ENCODE assay signal across 16 cellular contexts in genomic region chr1:206518206-206518605, GRCh38. TPM values are rescaled to one million over a fixed set of nuclear protein-coding genes. Genes with fewer than 3 reads are reported as not detected.
DNase-seq lines count a peak whose midpoint lies in the region; ATAC-seq, FAIRE-seq and TF ChIP-seq lines count a peak whose summit lies in the region.
"Had no signal": no experiment of that assay in that cellular context is flagged by ENCODE, and none has a peak within 500 bp of the region (broad histone marks: within the 10 kb centered on the region; RNA-seq: fewer than 3 reads in every experiment).

No MANE protein-coding gene starts in this region.

- no peak overlapping the region for H3K27ac Mint-ChIP-seq in CD8-positive, alpha-beta T cell
- H3K27ac Mint-ChIP-seq: HFFc6 had no signal

- no peak overlapping the region for H2AFZ ChIP-seq in HepG2 (ENCODE audit: low read length)

- no peak for TF ChIP-seq RAD21 in HepG2 (CRISPR knock-in tag; IDR thresholded peaks at IDR 0.05)

- no peak for TF ChIP-seq POLR2A in HepG2 (IDR thresholded peaks at IDR 0.05; ENCODE audit: insufficient read depth in 1 of 2, low read depth in 2 of 2, low read length in 2 of 2)

- H3K4me1 ChIP-seq in cardiac muscle cell (ENCODE audit: low read depth) (peaks cover 68% of the 10 kb centered on the region), right atrium auricular region (peaks cover 0 to 15% of the 10 kb centered on the region in 2 donors), HepG2 (ENCODE audit: insufficient read depth, low read length) (peaks cover 36% of the 10 kb centered on the region), aorta (ENCODE audit: control insufficient read depth in 1 of 2, insufficient read depth in 2 of 2, low read length in 2 of 2) (no peaks in the 10 kb centered on the region)
- H3K4me1 ChIP-seq in CD8-positive, alpha-beta T cell (ENCODE audit: insufficient read depth, low read length): no peaks in the 10 kb centered on the region

- H3K27me3 ChIP-seq in cardiac muscle cell (no peaks in the 10 kb centered on the region), right atrium auricular region (no peaks in the 10 kb centered on the region), HepG2 (ENCODE audit: control insufficient read depth in 1 of 2, insufficient read depth in 2 of 2, low read length in 2 of 2) (peaks cover 0 to 1% of the 10 kb centered on the region in 2 experiments; a peak in 1 of 5 replicates), aorta (ENCODE audit: control insufficient read depth in 1 of 2, insufficient read depth in 2 of 2, low read length in 1 of 2) (no peaks in the 10 kb centered on the region)
- no peaks in the 10 kb centered on the region for H3K27me3 ChIP-seq in CD8-positive, alpha-beta T cell (ENCODE audit: insufficient read depth, low read length)

- no peak overlapping the region for H3K4me3 ChIP-seq in cardiac muscle cell
- no peak overlapping the region for H3K4me3 ChIP-seq in right atrium auricular region
- H3K4me3 ChIP-seq in HepG2 (replicated peaks in 1 of 3; ENCODE audit: insufficient read depth in 1 of 3, low read depth in 2 of 3, low read length in 3 of 3): no peak overlapping the region
- no peak overlapping the region for H3K4me3 ChIP-seq in aorta (ENCODE audit: low read length in 2 of 2)
- no peak overlapping the region for H3K4me3 ChIP-seq in CD8-positive, alpha-beta T cell (ENCODE audit: low read depth, low read length)
- H3K4me3 ChIP-seq: GM12878 had no signal

- H3K79me2 ChIP-seq in HepG2 (ENCODE audit: insufficient read depth, low read length): no peaks in the 10 kb centered on the region

- TF ChIP-seq EP300 in HepG2 (IDR thresholded peaks at IDR 0.05; ENCODE audit: low read depth in 2 of 2, low read length in 2 of 2): no peak
- TF ChIP-seq EP300 in HepG2 (CRISPR knock-in tag; IDR thresholded peaks at IDR 0.05; ENCODE audit: borderline replicate concordance): no peak

- CTCF ChIA-PET in HepG2 (lab: Yijun Ruan, JAX; ENCODE audit: low intra/inter-chr PET ratio, low total read pairs): no interaction called here
- CTCF ChIA-PET in CD8-positive, alpha-beta T cell (lab: Charles Lee): interaction anchor here (0.8 to 1.6 kb wide), 4 partner anchors 12 to 56 kb away, joined by 3 to 5 read pairs (median 4); no protein-coding TSS in a partner anchor

- H4K20me1 ChIP-seq in HepG2 (ENCODE audit: insufficient read depth, low read length): no peaks in the 10 kb centered on the region

- H3K27ac ChIP-seq in cardiac muscle cell (peak overlapping the region; percentile 85), right atrium auricular region (no peak overlapping the region), HepG2 (ENCODE audit: extremely low read length, insufficient read depth, low read length) (no peak overlapping the region), aorta (ENCODE audit: low read depth in 1 of 2, low read length in 2 of 2) (no peak overlapping the region)
- H3K27ac ChIP-seq in CD8-positive, alpha-beta T cell (ENCODE audit: low read depth, low read length): no peak overlapping the region
- H3K27ac ChIP-seq: 22Rv1, HL-60 had no signal

- no peak overlapping the region for H3K4me3 Mint-ChIP-seq in CD8-positive, alpha-beta T cell
- H3K4me3 Mint-ChIP-seq: HFFc6 had no signal

- ATAC-seq in HepG2 (peak; percentile 39), aorta (ENCODE audit: low FRiP score) (no peak)
- no peak for ATAC-seq in CD8-positive, alpha-beta T cell
- ATAC-seq: GM12878 had no signal

- H3K36me3 ChIP-seq in cardiac muscle cell (no peaks in the 10 kb centered on the region), right atrium auricular region (no peaks in the 10 kb centered on the region), HepG2 (replicated peaks in 1 of 2; ENCODE audit: control insufficient read depth in 1 of 2, insufficient read depth in 2 of 2, low read length in 2 of 2) (no peaks in the 10 kb centered on the region), aorta (ENCODE audit: control insufficient read depth in 1 of 2, insufficient read depth in 2 of 2, low read length in 1 of 2) (no peaks in the 10 kb centered on the region)
- H3K36me3 ChIP-seq in CD8-positive, alpha-beta T cell (ENCODE audit: insufficient read depth, low read length): no peaks in the 10 kb centered on the region

- DNase-seq in cardiac muscle cell (ENCODE audit: low read depth in 1 of 2, low spot score in 1 of 2) (no peak), right atrium auricular region (ENCODE audit: low spot score) (no peak), HepG2 (ENCODE audit: low spot score) (no peak), posterior vena cava (ENCODE audit: low spot score) (peak; percentile 41), aorta (peak; percentile 22 to 52), DMS114 treated with DMSO at 0.1 percent for 48 hours (lab: John Stamatoyannopoulos, UW; ENCODE audit: unreplicated experiment) (no peak)
- no peak for DNase-seq in activated CD4-positive, alpha-beta T cell treated with anti-CD3 and anti-CD28 coated beads for 4 hours
- DNase-seq in CD8-positive, alpha-beta T cell: no peak
- DNase-seq: GOT3, HCEC 1CT, HFFc6 had no signal

- H3K27me3 Mint-ChIP-seq in CD8-positive, alpha-beta T cell (ENCODE audit: low read depth): peaks cover 2% of the 10 kb centered on the region

- intact Hi-C loops in HepG2 (cut with micrococcal nuclease; ENCODE audit: unreplicated experiment): no loop called here
- intact Hi-C loops in posterior vena cava (cut with DNase I): loop anchor here in 1 of 2 donors (5.0 kb wide), 1 partner anchor 1594 kb away; no protein-coding TSS in a partner anchor
- intact Hi-C loops in aorta (cut with DNase I): no loop called here
- intact Hi-C loops in CD8-positive, alpha-beta T cell (cut with DNase I, micrococcal nuclease): no loop called here

- H3K9me3 Mint-ChIP-seq in CD8-positive, alpha-beta T cell: no peaks in the 10 kb centered on the region
- H3K9me3 Mint-ChIP-seq: CD14-positive monocyte, HFFc6 had no signal

- no peak overlapping the region for H3K9ac ChIP-seq in HepG2 (ENCODE audit: insufficient read depth, low read depth, low read length)

- in situ Hi-C loops in HepG2 (cut with HindIII; ENCODE audit: extremely low pct_ligation_motif_present, low pct_unique_long_range_greater_than_20kb): no loop called here

- POLR2A ChIA-PET in HepG2 (lab: Yijun Ruan, JAX): no interaction called here
- POLR2A ChIA-PET in CD8-positive, alpha-beta T cell (lab: Charles Lee): no interaction called here

- FAIRE-seq in HepG2 (lab: Jason Lieb, UNC): no peak
- FAIRE-seq: GM12878, GM18507 had no signal

- TF ChIP-seq CTCF in cardiac muscle cell (IDR thresholded peaks at IDR 0.05; ENCODE audit: low read depth, low read length): no peak
- no peak for TF ChIP-seq CTCF in right atrium auricular region (IDR thresholded peaks at IDR 0.05)
- no peak for TF ChIP-seq CTCF in HepG2 (CRISPR knock-in tag; IDR thresholded peaks at IDR 0.05)
- no peak for TF ChIP-seq CTCF in CD8-positive, alpha-beta T cell (IDR thresholded peaks at IDR 0.05)

- WGBS in HepG2 (ENCODE audit: low lambda C conversion rate): 37% methylated on average over 5 of the region's 18 CpGs
- WGBS in aorta, 2 donors: 92 to 93% methylated on average over 18 of the region's 18 CpGs

- H3K36me3 Mint-ChIP-seq in CD8-positive, alpha-beta T cell: no peaks in the 10 kb centered on the region

- BruUV-seq in HepG2 (replicated peaks; lab: Mats Ljungman, UMichigan): no TSS peak

- no peaks in the 10 kb centered on the region for H3K4me1 Mint-ChIP-seq in CD8-positive, alpha-beta T cell (ENCODE audit: low read depth)

- H3K4me2 ChIP-seq in HepG2 (ENCODE audit: low read depth, low read length): peak overlapping the region; percentile 32; the same call in 1 of the 2 replicates

- no peaks in the 10 kb centered on the region for H3K9me3 ChIP-seq in cardiac muscle cell (ENCODE audit: low read depth)
- no peaks in the 10 kb centered on the region for H3K9me3 ChIP-seq in right atrium auricular region
- no peaks in the 10 kb centered on the region for H3K9me3 ChIP-seq in HepG2 (ENCODE audit: low read length)
- H3K9me3 ChIP-seq in aorta (ENCODE audit: control insufficient read depth, low read length): no peaks in the 10 kb centered on the region
- H3K9me3 ChIP-seq in CD8-positive, alpha-beta T cell (ENCODE audit: low read length): no peaks in the 10 kb centered on the region

RNA-seq across cellular contexts. Expression of gene RASSF5, which starts 10.9 kb away (rescaled TPM):
- total RNA-seq in cardiac muscle cell: 45.3 and 50.7 TPM in 2 replicates
- polyA plus RNA-seq in cardiac muscle cell: 40.9 and 42.0 TPM in 2 replicates
- total RNA-seq in right atrium auricular region: 10 to 100 TPM in 1 of 2 donors, 1 to 10 TPM in 1; 9.9 to 17.5 TPM
- 0.18 and 0.49 TPM in 2 replicates for total RNA-seq in HepG2 (2016; rRNA removed; fragmentation: Illumina TruSeq; extraction: Trizol)
- 0.09 TPM in 1 of 2 replicates, not detected in the other for total RNA-seq in HepG2 (2016; cell fraction: cytosol; rRNA removed; fragmentation: Illumina TruSeq; extraction: Trizol; ENCODE audit: low read depth)
- total RNA-seq in HepG2 (2016; cell fraction: insoluble cytoplasmic fraction; rRNA removed; fragmentation: Illumina TruSeq; extraction: Trizol): 0.24 and 0.36 TPM in 2 replicates
- total RNA-seq in HepG2 (2016; cell fraction: membrane; rRNA removed; fragmentation: Illumina TruSeq; extraction: Trizol): 0.14 and 0.19 TPM in 2 replicates
- total RNA-seq in HepG2 (2016; cell fraction: nucleus; rRNA removed; fragmentation: Illumina TruSeq; extraction: Trizol): 0.22 and 0.47 TPM in 2 replicates
- 0.40 and 0.50 TPM in 2 replicates for polyA plus RNA-seq in HepG2 (2011; rRNA removed)
- 0.27 and 0.47 TPM in 2 replicates for polyA plus RNA-seq in HepG2 (2011; cell fraction: cytosol; rRNA removed)
- polyA plus RNA-seq in HepG2 (2011; cell fraction: nucleus; rRNA removed): 0.58 and 0.66 TPM in 2 replicates
- polyA plus RNA-seq in HepG2 (2012): 0.76 and 2.1 TPM in 2 replicates
- polyA plus RNA-seq in HepG2 (2016; cell fraction: cytosol; fragmentation: Illumina TruSeq; extraction: Trizol; ENCODE audit: low read depth): 0.03 and 0.06 TPM in 2 replicates
- polyA plus RNA-seq in HepG2 (2016; cell fraction: insoluble cytoplasmic fraction; fragmentation: Illumina TruSeq; extraction: Trizol; ENCODE audit: low read depth): 0.21 and 0.29 TPM in 2 replicates
- 0.09 and 0.11 TPM in 2 replicates for polyA plus RNA-seq in HepG2 (2016; cell fraction: membrane; fragmentation: Illumina TruSeq; extraction: Trizol; ENCODE audit: low read depth)
- polyA plus RNA-seq in HepG2 (2016; cell fraction: nucleus; fragmentation: Illumina TruSeq; extraction: Trizol; ENCODE audit: insufficient read depth, low read depth): 0.43 and 0.48 TPM in 2 replicates
- 0.30 and 18.0 TPM in 2 replicates for polyA minus RNA-seq in HepG2 (2011; rRNA and poly(A)+ RNA removed; ENCODE audit: low replicate concordance)
- polyA minus RNA-seq in HepG2 (2011; cell fraction: cytosol; rRNA and poly(A)+ RNA removed): 0.49 and 1.3 TPM in 2 replicates
- 0.26 and 0.50 TPM in 2 replicates for polyA minus RNA-seq in HepG2 (2011; cell fraction: nucleus; rRNA and poly(A)+ RNA removed)
- total RNA-seq in posterior vena cava: 10 to 100 TPM; 11.0 to 13.3 TPM
- total RNA-seq in aorta: 10 to 100 TPM; 14.8 to 18.2 TPM
- 1 to 10 TPM; 2.1 to 5.1 TPM for polyA plus RNA-seq in aorta
- total RNA-seq in CD8-positive, alpha-beta T cell: 100 to 1,000 TPM; 209 to 213 TPM

RNA-seq across cellular contexts. Expression of gene IKBKE, which starts 47.9 kb away (rescaled TPM):
- total RNA-seq in cardiac muscle cell (22.8 and 24.7 TPM in 2 replicates), right atrium auricular region (1 to 10 TPM; 1.3 to 3.2 TPM), HepG2 (2016; rRNA removed; fragmentation: Illumina TruSeq; extraction: Trizol) (4.0 and 5.8 TPM in 2 replicates), posterior vena cava (1 to 10 TPM; 4.8 to 6.5 TPM), aorta (10 to 100 TPM in 1 of 2 donors, 1 to 10 TPM in 1; 5.9 to 10.3 TPM)
- polyA plus RNA-seq in cardiac muscle cell (13.6 and 27.0 TPM in 2 replicates), HepG2 (2011; rRNA removed) (3.7 and 4.5 TPM in 2 replicates), aorta (1 to 10 TPM; 4.3 to 4.5 TPM)
- total RNA-seq in HepG2 (2016; cell fraction: cytosol; rRNA removed; fragmentation: Illumina TruSeq; extraction: Trizol; ENCODE audit: low read depth): 1.5 and 1.8 TPM in 2 replicates
- 4.8 and 5.0 TPM in 2 replicates for total RNA-seq in HepG2 (2016; cell fraction: insoluble cytoplasmic fraction; rRNA removed; fragmentation: Illumina TruSeq; extraction: Trizol)
- total RNA-seq in HepG2 (2016; cell fraction: membrane; rRNA removed; fragmentation: Illumina TruSeq; extraction: Trizol): 3.2 and 5.3 TPM in 2 replicates
- 4.7 and 6.1 TPM in 2 replicates for total RNA-seq in HepG2 (2016; cell fraction: nucleus; rRNA removed; fragmentation: Illumina TruSeq; extraction: Trizol)
- polyA plus RNA-seq in HepG2 (2011; cell fraction: cytosol; rRNA removed): 2.1 and 3.7 TPM in 2 replicates
- 11.0 and 15.9 TPM in 2 replicates for polyA plus RNA-seq in HepG2 (2011; cell fraction: nucleus; rRNA removed)
- polyA plus RNA-seq in HepG2 (2012): 0.95 and 1.4 TPM in 2 replicates
- polyA plus RNA-seq in HepG2 (2016; cell fraction: cytosol; fragmentation: Illumina TruSeq; extraction: Trizol; ENCODE audit: low read depth): 2.2 and 2.8 TPM in 2 replicates
- polyA plus RNA-seq in HepG2 (2016; cell fraction: insoluble cytoplasmic fraction; fragmentation: Illumina TruSeq; extraction: Trizol; ENCODE audit: low read depth): 3.9 and 4.3 TPM in 2 replicates
- polyA plus RNA-seq in HepG2 (2016; cell fraction: membrane; fragmentation: Illumina TruSeq; extraction: Trizol; ENCODE audit: low read depth): 1.9 and 2.6 TPM in 2 replicates
- polyA plus RNA-seq in HepG2 (2016; cell fraction: nucleus; fragmentation: Illumina TruSeq; extraction: Trizol; ENCODE audit: insufficient read depth, low read depth): 7.2 and 7.3 TPM in 2 replicates
- polyA minus RNA-seq in HepG2 (2011; rRNA and poly(A)+ RNA removed; ENCODE audit: low replicate concordance): 8.9 and 22.1 TPM in 2 replicates
- polyA minus RNA-seq in HepG2 (2011; cell fraction: cytosol; rRNA and poly(A)+ RNA removed): 1.3 and 2.0 TPM in 2 replicates
- 7.3 and 8.9 TPM in 2 replicates for polyA minus RNA-seq in HepG2 (2011; cell fraction: nucleus; rRNA and poly(A)+ RNA removed)
- total RNA-seq in CD8-positive, alpha-beta T cell: 10 to 100 TPM; 24.6 to 25.2 TPM

Comparison
In these comparisons a context has a peak if more than half of its experiments do, and no peak if none do; other contexts are left out.
1. DNase-seq: peak in posterior vena cava (single experiment) and aorta (2 of 2); none in cardiac muscle cell (0 of 2), right atrium auricular region (single experiment), HepG2 (single experiment), DMS114 treated with DMSO at 0.1 percent for 48 hours (single experiment), activated CD4-positive, alpha-beta T cell treated with anti-CD3 and anti-CD28 coated beads for 4 hours (0 of 2) and CD8-positive, alpha-beta T cell (0 of 7).
2. RNA of gene RASSF5, which starts 10.9 kb away (total RNA-seq): 209 to 213 TPM in CD8-positive, alpha-beta T cell, 45.3 to 50.7 TPM in cardiac muscle cell, 14.8 to 18.2 TPM in aorta, 9.9 to 17.5 TPM in right atrium auricular region and 11.0 to 13.3 TPM in posterior vena cava; 0.09 to 0.49 TPM in HepG2; every median in the first group is over 4 times any median in the second.